Comparison of ENCODE assay signal across 8 cellular contexts in the genomic region with DNA sequence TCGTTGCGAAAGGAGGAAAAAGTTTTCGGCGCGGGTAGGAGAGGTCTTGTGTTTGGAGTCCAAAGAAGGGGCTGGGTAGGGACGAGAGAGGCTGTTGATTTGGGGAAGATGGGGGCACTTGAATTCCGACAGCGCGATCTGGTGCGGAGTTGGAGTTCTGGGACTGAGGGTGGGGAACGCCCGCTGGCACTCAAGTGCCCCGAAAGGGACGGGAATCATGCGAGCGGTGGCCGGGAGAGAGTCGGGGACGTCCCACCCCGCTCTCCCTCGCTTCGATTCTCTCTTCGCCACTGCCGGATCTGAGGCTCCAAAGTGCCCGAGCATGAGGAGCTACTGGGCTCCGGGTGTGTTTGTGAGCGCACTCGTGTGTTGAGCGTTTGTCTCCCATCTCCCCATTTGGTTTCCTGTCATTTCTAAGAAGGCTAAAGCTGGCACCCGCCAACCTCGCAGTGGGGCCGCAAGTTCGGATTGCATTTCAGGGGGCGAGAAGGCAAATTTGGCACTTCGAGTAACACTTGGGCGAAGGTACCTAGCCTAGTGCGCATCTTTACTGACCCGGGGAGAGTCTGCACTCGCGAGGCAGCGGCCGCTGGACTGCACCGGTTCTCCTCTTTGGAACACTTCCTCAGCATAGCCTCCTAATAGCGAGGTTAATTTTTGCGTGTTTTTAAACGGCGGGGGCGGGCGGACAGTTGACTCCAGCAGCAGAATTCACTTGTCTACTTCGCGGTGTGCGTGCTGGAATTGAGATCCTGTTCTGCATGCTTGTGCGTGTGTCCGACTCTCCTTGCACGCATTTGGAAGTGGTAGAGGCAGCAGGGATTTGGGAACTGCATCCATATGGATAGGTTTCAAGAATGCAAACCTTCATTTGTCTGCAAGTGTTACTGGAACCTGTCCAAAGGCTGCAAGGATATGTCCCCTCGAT. TPM values are rescaled to one million over a fixed set of nuclear protein-coding genes. Genes with fewer than 3 reads are reported as not detected.
DNase-seq lines count a peak whose midpoint lies in the region; ATAC-seq and TF ChIP-seq lines count a peak whose summit lies in the region.

No MANE protein-coding gene starts in this region.

- TF ChIP-seq POLR2A in spleen (IDR thresholded peaks at IDR 0.05), result no peak

- H3K36me3 ChIP-seq in spleen, result no peaks in the 10 kb centered on the region

- peaks cover 3 to 86% (median 41%) of the 10 kb centered on the region in 7 donors for H3K27me3 ChIP-seq in spleen (replicated peaks in 1 of 7)

- TF ChIP-seq CTCF in spleen (IDR thresholded peaks at IDR 0.05 in 8 of 11, conservative IDR thresholded peaks at IDR 0.05 in 3 of 11), result no peak

- ATAC-seq in HG02885 (IDR thresholded peaks at IDR 0.05; ENCODE audit: poor library complexity, unreplicated experiment), result no peak

- WGBS in spleen, 5 donors, result 1 to 5% (median 2%) methylated on average over 46 to 56 of the region's 56 CpGs

- H3K4me3 ChIP-seq in iPS-11a (ENCODE audit: low read depth, low read length) (peak overlapping the region; percentile 61), spleen (peak overlapping the region; percentile 23 to 67 (median 38))

- H3K9me3 ChIP-seq in spleen, result no peaks in the 10 kb centered on the region

- intact Hi-C loops in spleen (cut with DNase I; ENCODE audit: low total_unique reads), result no loop called here

- DNase-seq in DMS 273 (lab: John Stamatoyannopoulos, UW; ENCODE audit: unreplicated experiment), result peak; percentile 45
- DNase-seq in DMS 273 treated with DMSO at 0.1 percent for 48 hours (lab: John Stamatoyannopoulos, UW), result no peak
- peak; percentile 9 for DNase-seq in activated CD4-positive, alpha-beta T cell treated with anti-CD3 and anti-CD28 coated beads, Interleukin-2, amount 50 U/mL, for 48 hours
- DNase-seq in spleen, result no peak
- no peak for DNase-seq in stimulated activated naive CD4-positive, alpha-beta T cell (lab: John Stamatoyannopoulos, UW)
- no peak for DNase-seq in Ammon's horn (ENCODE audit: low spot score)

- peaks cover 6 to 25% (median 19%) of the 10 kb centered on the region in 6 donors for H3K4me1 ChIP-seq in spleen

- H3K27ac ChIP-seq in spleen, result peak overlapping the region in 1 of 8 donors; percentile 47

RNA-seq across cellular contexts. Expression of gene CHRM3, which starts 1.2 kb away (rescaled TPM):
- 10 to 100 TPM in 1 of 7 donors, 1 to 10 TPM in 5, under 1 TPM in 1; 0.57 to 12.5 (median 3.0) TPM for total RNA-seq in spleen
- polyA plus RNA-seq in spleen, result under 1 TPM; 0.13 to 0.32 (median 0.32) TPM

Comparison
In these comparisons a context has a peak if more than half of its experiments do, and no peak if none do; other contexts are left out.
1. DNase-seq: peak in DMS 273 (single experiment) and activated CD4-positive, alpha-beta T cell treated with anti-CD3 and anti-CD28 coated beads, Interleukin-2, amount 50 U/mL, for 48 hours (2 of 2); none in DMS 273 treated with DMSO at 0.1 percent for 48 hours (single experiment), spleen (single experiment), stimulated activated naive CD4-positive, alpha-beta T cell (0 of 6) and Ammon's horn (single experiment).